Comparison of ENCODE assay signal across 14 cellular contexts in the genomic region with DNA sequence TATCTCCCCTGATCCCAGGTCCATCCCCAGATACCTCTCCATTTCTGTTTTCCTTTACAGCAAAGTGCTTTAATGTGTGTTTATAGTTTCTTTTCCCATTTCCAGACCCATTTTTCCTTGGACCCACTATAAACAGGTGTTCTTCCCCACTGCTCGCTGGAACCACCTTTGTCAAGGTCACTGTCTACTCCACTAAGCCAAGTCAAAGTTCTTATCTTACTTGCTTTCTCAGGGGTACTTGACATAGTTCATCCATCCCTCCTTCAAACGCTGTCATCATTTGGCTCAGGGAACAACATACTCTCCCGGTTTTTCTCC. TPM values are rescaled to one million over a fixed set of nuclear protein-coding genes. Genes with fewer than 3 reads are reported as not detected.
DNase-seq lines count a peak whose midpoint lies in the region; ATAC-seq and TF ChIP-seq lines count a peak whose summit lies in the region.
"Had no signal": no experiment of that assay in that cellular context is flagged by ENCODE, and none has a peak within 500 bp of the region (broad histone marks: within the 10 kb centered on the region; RNA-seq: fewer than 3 reads in every experiment).

No MANE protein-coding gene starts in this region.

- H3K9me3 ChIP-seq in hepatocyte (ENCODE audit: low read depth) = no peaks in the 10 kb centered on the region
- no peaks in the 10 kb centered on the region for H3K9me3 ChIP-seq in transverse colon
- no peaks in the 10 kb centered on the region for H3K9me3 ChIP-seq in esophagus muscularis mucosa
- H3K9me3 ChIP-seq: lower lobe of right lung, SJCRH30 had no signal

- H3K4me3 ChIP-seq in hepatocyte = no peak overlapping the region
- H3K4me3 ChIP-seq in transverse colon = no peak overlapping the region
- H3K4me3 ChIP-seq in esophagus muscularis mucosa = no peak overlapping the region
- H3K4me3 ChIP-seq: dorsolateral prefrontal cortex, lower lobe of right lung, SJCRH30 had no signal

- no peak for DNase-seq in activated naive CD4-positive, alpha-beta T cell treated with anti-CD3 and anti-CD28 coated beads, Interleukin-2, amount 10 ng/mL, durations not matched to agents 7 days and 5 days
- DNase-seq in activated naive CD4-positive, alpha-beta T cell treated with anti-CD3 and anti-CD28 coated beads, Interleukin-2, amount 50 U/mL, for 16 hours = no peak
- DNase-seq in T-cell (no peak), hepatocyte (ENCODE audit: low spot score) (no peak), transverse colon (no peak), foreskin keratinocyte (no peak), COLO668 (lab: John Stamatoyannopoulos, UW; ENCODE audit: unreplicated experiment) (no peak), esophagus muscularis mucosa (ENCODE audit: extremely low spot score) (no peak)
- DNase-seq: DMS153, dorsolateral prefrontal cortex, lower lobe of right lung, MV-4-11, SJCRH30 had no signal

- H3K9me3 Mint-ChIP-seq in activated naive CD4-positive, alpha-beta T cell treated with anti-CD3 and anti-CD28 coated beads, Interleukin-2, amount 10 ng/mL, durations not matched to agents 7 days and 5 days = no peaks in the 10 kb centered on the region
- no peaks in the 10 kb centered on the region for H3K9me3 Mint-ChIP-seq in T-cell

- POLR2A ChIA-PET in T-cell (lab: Charles Lee) = no interaction called here

- H3K9me2 ChIP-seq in hepatocyte (replicated peaks; ENCODE audit: insufficient read depth) = no peaks in the 10 kb centered on the region

- TF ChIP-seq POLR2A in transverse colon (IDR thresholded peaks at IDR 0.05) = no peak
- no peak for TF ChIP-seq POLR2A in esophagus muscularis mucosa (IDR thresholded peaks at IDR 0.05; ENCODE audit: low read depth)

- WGBS in hepatocyte (ENCODE audit: low lambda C conversion rate, missing lambda C conversion rate) = 85% methylated on average over 3 of the region's 3 CpGs
- WGBS in transverse colon (ENCODE audit: low coverage in 1 of 2), 2 donors = 67 to 79% methylated on average over 3 of the region's 3 CpGs
- 71% methylated on average over 3 of the region's 3 CpGs for WGBS in esophagus muscularis mucosa

- TF ChIP-seq CTCF in hepatocyte (IDR thresholded peaks at IDR 0.05; ENCODE audit: poor library complexity) = no peak
- TF ChIP-seq CTCF in transverse colon (IDR thresholded peaks at IDR 0.05) = no peak
- TF ChIP-seq CTCF in foreskin keratinocyte (conservative IDR thresholded peaks at IDR 0.05) = no peak
- no peak for TF ChIP-seq CTCF in esophagus muscularis mucosa (IDR thresholded peaks at IDR 0.05)

- TF ChIP-seq EP300 in transverse colon (IDR thresholded peaks at IDR 0.05; ENCODE audit: low read depth) = no peak
- TF ChIP-seq EP300 in esophagus muscularis mucosa (IDR thresholded peaks at IDR 0.05) = no peak

- intact Hi-C loops in transverse colon (cut with DNase I; ENCODE audit: low total_unique reads) = no loop called here
- intact Hi-C loops in esophagus muscularis mucosa (cut with DNase I) = no loop called here

- peak overlapping the region; percentile 68 for H3K4me3 Mint-ChIP-seq in activated naive CD4-positive, alpha-beta T cell treated with anti-CD3 and anti-CD28 coated beads, Interleukin-2, amount 10 ng/mL, durations not matched to agents 7 days and 5 days
- H3K4me3 Mint-ChIP-seq in T-cell = peak overlapping the region; percentile 70 to 98 (median 75)

- CTCF ChIA-PET in activated naive CD4-positive, alpha-beta T cell treated with anti-CD3 and anti-CD28 coated beads, Interleukin-2, amount 10 ng/mL, durations not matched to agents 7 days and 5 days (lab: Charles Lee) = interaction anchor here (1.0 to 2.5 kb wide), 2 partner anchors 10 to 36 kb away, joined by 4 to 23 read pairs; no protein-coding TSS in a partner anchor
- CTCF ChIA-PET in T-cell (lab: Charles Lee) = no interaction called here

- no peak overlapping the region for H2AFZ ChIP-seq in hepatocyte

- peak overlapping the region; percentile 16 for H3K4me2 ChIP-seq in hepatocyte

- no peaks in the 10 kb centered on the region for H3K27me3 ChIP-seq in hepatocyte
- H3K27me3 ChIP-seq in transverse colon = no peaks in the 10 kb centered on the region
- H3K27me3 ChIP-seq in foreskin keratinocyte = peaks cover 2% of the 10 kb centered on the region
- peaks cover 0 to 3% (median 0%) of the 10 kb centered on the region in 4 donors for H3K27me3 ChIP-seq in esophagus muscularis mucosa
- H3K27me3 ChIP-seq: SJCRH30 had no signal

- H3K27ac Mint-ChIP-seq in activated naive CD4-positive, alpha-beta T cell treated with anti-CD3 and anti-CD28 coated beads, Interleukin-2, amount 10 ng/mL, durations not matched to agents 7 days and 5 days = peak overlapping the region; percentile 94
- peak overlapping the region; percentile 96 to 98 for H3K27ac Mint-ChIP-seq in T-cell

- H3K27me3 Mint-ChIP-seq in activated naive CD4-positive, alpha-beta T cell treated with anti-CD3 and anti-CD28 coated beads, Interleukin-2, amount 10 ng/mL, durations not matched to agents 7 days and 5 days = no peaks in the 10 kb centered on the region
- H3K27me3 Mint-ChIP-seq in T-cell = no peaks in the 10 kb centered on the region

- H4K20me1 ChIP-seq in hepatocyte (ENCODE audit: insufficient read depth, poor library complexity, severe bottlenecking) = no peaks in the 10 kb centered on the region

- H3K79me2 ChIP-seq in hepatocyte = no peaks in the 10 kb centered on the region

- peaks cover 24% of the 10 kb centered on the region for H3K4me1 ChIP-seq in hepatocyte (ENCODE audit: insufficient read depth)
- peaks cover 0 to 10% (median 2%) of the 10 kb centered on the region in 4 donors for H3K4me1 ChIP-seq in transverse colon
- no peaks in the 10 kb centered on the region for H3K4me1 ChIP-seq in foreskin keratinocyte
- no peaks in the 10 kb centered on the region for H3K4me1 ChIP-seq in esophagus muscularis mucosa

- peaks cover 96% of the 10 kb centered on the region for H3K4me1 Mint-ChIP-seq in activated naive CD4-positive, alpha-beta T cell treated with anti-CD3 and anti-CD28 coated beads, Interleukin-2, amount 10 ng/mL, durations not matched to agents 7 days and 5 days
- peaks cover 94 to 97% (median 94%) of the 10 kb centered on the region in 3 donors for H3K4me1 Mint-ChIP-seq in T-cell

- no peaks in the 10 kb centered on the region for H3K36me3 ChIP-seq in hepatocyte (replicated peaks; ENCODE audit: insufficient read depth, low read depth)
- no peaks in the 10 kb centered on the region for H3K36me3 ChIP-seq in transverse colon
- no peaks in the 10 kb centered on the region for H3K36me3 ChIP-seq in esophagus muscularis mucosa
- H3K36me3 ChIP-seq: lower lobe of right lung, SJCRH30 had no signal

- in situ Hi-C loops in transverse colon (cut with MboI; ENCODE audit: low pct_ligation_motif_present in 1 of 4, low pct_unique_long_range_greater_than_20kb in 1 of 4, low sequenced_read_pairs in 3 of 4) = no loop called here

- H3K27ac ChIP-seq in hepatocyte (peak overlapping the region; percentile 58), transverse colon (peak overlapping the region; percentile 5 to 54 (median 35)), foreskin keratinocyte (no peak overlapping the region), esophagus muscularis mucosa (replicated peaks in 1 of 4) (no peak overlapping the region)
- H3K27ac ChIP-seq: dorsolateral prefrontal cortex, lower lobe of right lung, SJCRH30 had no signal

- ATAC-seq in T-cell (replicated peaks in 1 of 4) (peak in 1 of 4 experiments; percentile 18), foreskin keratinocyte (no peak)

- H3K36me3 Mint-ChIP-seq in activated naive CD4-positive, alpha-beta T cell treated with anti-CD3 and anti-CD28 coated beads, Interleukin-2, amount 10 ng/mL, durations not matched to agents 7 days and 5 days = peaks cover 80% of the 10 kb centered on the region
- H3K36me3 Mint-ChIP-seq in T-cell = peaks cover 41% of the 10 kb centered on the region

RNA-seq across cellular contexts. Expression of a gene that starts 8.3 kb away (rescaled TPM):
- total RNA-seq in T-cell (10 to 100 TPM; 19.4 to 38.7 (median 30.7) TPM), hepatocyte (0.20 and 1.2 TPM in 2 replicates), transverse colon (1 to 10 TPM in 3 of 4 donors, not detected in 1; 1.1 to 3.3 (median 3.2) TPM), foreskin keratinocyte (not detected in 2 replicates), esophagus muscularis mucosa (1 to 10 TPM in 2 of 4 donors, under 1 TPM in 2; 0.57 to 5.0 (median 0.95) TPM)
- polyA plus RNA-seq in hepatocyte (2.1 and 2.3 TPM in 2 replicates), foreskin keratinocyte (not detected in 2 replicates)
- total RNA-seq: osteocyte, SJCRH30 had no signal

RNA-seq across cellular contexts. Expression of a gene that starts 59.2 kb away (rescaled TPM):
- 10 to 100 TPM; 47.5 to 97.4 (median 51.8) TPM for total RNA-seq in T-cell
- total RNA-seq in hepatocyte = 0.23 and 0.60 TPM in 2 replicates
- polyA plus RNA-seq in hepatocyte = 0.74 TPM in 1 of 2 replicates, not detected in the other
- total RNA-seq in transverse colon = 1 to 10 TPM; 1.4 to 8.6 (median 5.8) TPM
- total RNA-seq in foreskin keratinocyte = not detected in 2 replicates
- not detected in 2 replicates for polyA plus RNA-seq in foreskin keratinocyte
- 1 to 10 TPM; 2.7 to 7.3 (median 4.7) TPM for total RNA-seq in esophagus muscularis mucosa
- total RNA-seq: osteocyte, SJCRH30 had no signal

Comparison
In these comparisons a context has a peak if more than half of its experiments do, and no peak if none do; other contexts are left out.
1. H3K27ac ChIP-seq: peak in hepatocyte (single experiment) and transverse colon (4 of 4); none in foreskin keratinocyte (single experiment) and esophagus muscularis mucosa (0 of 4).
2. RNA of a gene that starts 59.2 kb away (total RNA-seq): 47.5 to 97.4 TPM in T-cell; 1.4 to 8.6 TPM in transverse colon, 2.7 to 7.3 TPM in esophagus muscularis mucosa, 0.23 to 0.60 TPM in hepatocyte and not detected in foreskin keratinocyte; every median in the first group is over 4 times any median in the second.